25 cellular contexts compared by ENCODE assay signal in the genomic region with DNA sequence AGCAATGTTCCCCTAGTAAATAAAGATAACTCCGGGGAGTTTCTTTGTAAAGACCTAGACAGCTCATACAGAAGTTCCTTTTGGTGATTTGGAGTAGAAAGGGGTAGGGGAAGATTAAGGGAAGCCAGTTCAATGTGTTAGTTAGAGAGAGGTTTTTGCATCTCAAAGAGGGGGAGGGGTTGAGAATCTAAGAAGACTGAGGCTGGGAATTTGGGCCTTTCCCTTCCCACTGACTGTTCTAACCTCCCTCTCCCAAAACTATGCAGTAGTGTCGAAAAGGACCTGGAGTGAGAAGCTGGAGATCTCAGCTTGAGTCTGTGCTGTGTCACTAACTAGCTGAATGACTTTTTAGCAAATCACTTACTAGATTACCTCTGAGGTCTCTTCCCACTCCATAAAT. TPM values are rescaled to one million over a fixed set of nuclear protein-coding genes. Genes with fewer than 3 reads are reported as not detected.
"Had no signal": no experiment of that assay in that cellular context is flagged by ENCODE, and none has a peak within 500 bp of the region (broad histone marks: within the 10 kb centered on the region; RNA-seq: fewer than 3 reads in every experiment).

No MANE protein-coding gene starts in this region.

- H3K79me2 ChIP-seq: parathyroid adenoma had no signal

- H3K27ac Mint-ChIP-seq: activated CD4-positive, alpha-beta T cell treated with anti-CD3 and anti-CD28 coated beads, Interleukin-2, amount 10 ng/mL, durations not matched to agents 7 days and 5 days; activated CD8-positive, alpha-beta T cell treated with anti-CD3 and anti-CD28 coated beads, Interleukin-2, amount 10 ng/mL, durations not matched to agents 7 days and 5 days; activated naive CD8-positive, alpha-beta T cell treated with anti-CD3 and anti-CD28 coated beads, Interleukin-2, amount 10 ng/mL, durations not matched to agents 7 days and 5 days; activated T-cell treated with anti-CD3 and anti-CD28 coated beads, Interleukin-2, amount 50 U/mL, for 24 hours; activated T-helper 2 cell treated with anti-CD3 and anti-CD28 coated beads, Interferon-gamma antibody, Interleukin-2, Interleukin-4, amounts not matched to agents 10 μg/mL and 5 μg/mL and 100 μg/mL, durations not matched to agents 14 hours and 24 hours and 36 hours; stimulated activated naive CD8-positive, alpha-beta T cell treated with anti-CD3 and anti-CD28 coated beads, Interleukin-15, amount 100 ng/mL, for 72 hours had no signal

- H3K4me1 Mint-ChIP-seq: central memory CD8-positive, alpha-beta T cell had no signal

- H3K36me3 ChIP-seq: brain microvascular endothelial cell, neutrophil, right lobe of liver, suprapubic skin, transverse colon, vagina had no signal

- H3K27ac ChIP-seq: brain microvascular endothelial cell, coronary artery, neutrophil, parathyroid adenoma, right lobe of liver, suprapubic skin, transverse colon, vagina had no signal

- H3K9me3 ChIP-seq: neutrophil, right lobe of liver, suprapubic skin, transverse colon, vagina had no signal

- DNase-seq: activated CD4-positive, alpha-beta T cell treated with anti-CD3 and anti-CD28 coated beads, Interleukin-2, amount 10 ng/mL, durations not matched to agents 7 days and 5 days; activated CD8-positive, alpha-beta T cell treated with anti-CD3 and anti-CD28 coated beads, Interleukin-2, amount 10 ng/mL, durations not matched to agents 7 days and 5 days; activated naive CD4-positive, alpha-beta T cell treated with Interleukin-2 at 50 U/mL for 16 hours; activated naive CD8-positive, alpha-beta T cell treated with anti-CD3 and anti-CD28 coated beads, Interleukin-2, amount 10 ng/mL, durations not matched to agents 7 days and 5 days; activated T-cell treated with anti-CD3 and anti-CD28 coated beads, Interleukin-2, amount 50 U/mL, for 24 hours; amygdala; brain microvascular endothelial cell; kidney; right lobe of liver; small intestine; stimulated activated CD4-positive, alpha-beta T cell treated with anti-CD3 and anti-CD28 coated beads, Interleukin-15, amount 100 ng/mL, for 24 hours; stimulated activated CD4-positive, alpha-beta T cell treated with anti-CD3 and anti-CD28 coated beads, Interleukin-4, amount 100 ng/mL, for 1 hour; stimulated activated naive CD8-positive, alpha-beta T cell treated with anti-CD3 and anti-CD28 coated beads, Interleukin-15, amount 100 ng/mL, for 72 hours; T1000; transverse colon had no signal

- H3K4me3 Mint-ChIP-seq: activated CD4-positive, alpha-beta T cell treated with anti-CD3 and anti-CD28 coated beads, Interleukin-2, amount 10 ng/mL, durations not matched to agents 7 days and 5 days; activated CD8-positive, alpha-beta T cell treated with anti-CD3 and anti-CD28 coated beads, Interleukin-2, amount 10 ng/mL, durations not matched to agents 7 days and 5 days; activated naive CD8-positive, alpha-beta T cell treated with anti-CD3 and anti-CD28 coated beads, Interleukin-2, amount 10 ng/mL, durations not matched to agents 7 days and 5 days; activated T-cell treated with anti-CD3 and anti-CD28 coated beads, Interleukin-2, amount 50 U/mL, for 24 hours; central memory CD8-positive, alpha-beta T cell; stimulated activated naive CD8-positive, alpha-beta T cell treated with anti-CD3 and anti-CD28 coated beads, Interleukin-15, amount 100 ng/mL, for 72 hours had no signal

- H3K4me3 ChIP-seq: coronary artery, right lobe of liver, suprapubic skin, transverse colon, vagina had no signal

- H3K27me3 Mint-ChIP-seq: activated naive CD8-positive, alpha-beta T cell treated with anti-CD3 and anti-CD28 coated beads, Interleukin-2, amount 10 ng/mL, durations not matched to agents 7 days and 5 days had no signal

- H3K9me3 Mint-ChIP-seq: activated CD4-positive, alpha-beta T cell treated with anti-CD3 and anti-CD28 coated beads, Interleukin-2, amount 10 ng/mL, durations not matched to agents 7 days and 5 days; activated naive CD8-positive, alpha-beta T cell treated with anti-CD3 and anti-CD28 coated beads, Interleukin-2, amount 10 ng/mL, durations not matched to agents 7 days and 5 days; activated T-cell treated with anti-CD3 and anti-CD28 coated beads, Interleukin-2, amount 50 U/mL, for 24 hours; activated T-helper 2 cell treated with anti-CD3 and anti-CD28 coated beads, Interferon-gamma antibody, Interleukin-2, Interleukin-4, amounts not matched to agents 10 μg/mL and 5 μg/mL and 100 μg/mL, durations not matched to agents 14 hours and 24 hours and 36 hours; central memory CD8-positive, alpha-beta T cell; stimulated activated naive CD8-positive, alpha-beta T cell treated with anti-CD3 and anti-CD28 coated beads, Interleukin-15, amount 100 ng/mL, for 72 hours had no signal

- ATAC-seq: activated CD8-positive, alpha-beta T cell treated with anti-CD3 and anti-CD28 coated beads, Interleukin-2, amount 10 ng/mL, durations not matched to agents 7 days and 5 days; esophagus mucosa; left lobe of liver; right lobe of liver; stimulated activated naive CD8-positive, alpha-beta T cell treated with anti-CD3 and anti-CD28 coated beads, Interleukin-15, amount 100 ng/mL, for 72 hours had no signal

- H2AFZ ChIP-seq: parathyroid adenoma had no signal

- H3K27me3 ChIP-seq: brain microvascular endothelial cell, transverse colon, vagina had no signal

- H3K4me1 ChIP-seq: parathyroid adenoma, right lobe of liver, suprapubic skin, transverse colon, vagina had no signal

- H3K9ac ChIP-seq: parathyroid adenoma had no signal

RNA-seq across cellular contexts. Expression of a gene that starts 55.7 kb away (rescaled TPM):
- total RNA-seq: activated CD4-positive, alpha-beta T cell treated with anti-CD3 and anti-CD28 coated beads, Interleukin-2, amount 10 ng/mL, durations not matched to agents 7 days and 5 days; activated CD8-positive, alpha-beta T cell treated with anti-CD3 and anti-CD28 coated beads, Interleukin-2, amount 10 ng/mL, durations not matched to agents 7 days and 5 days; activated naive CD8-positive, alpha-beta T cell treated with anti-CD3 and anti-CD28 coated beads, Interleukin-2, amount 10 ng/mL, durations not matched to agents 7 days and 5 days; activated T-helper 2 cell treated with anti-CD3 and anti-CD28 coated beads, Interferon-gamma antibody, Interleukin-2, Interleukin-4, amounts not matched to agents 10 μg/mL and 5 μg/mL and 100 μg/mL, durations not matched to agents 14 hours and 24 hours and 36 hours; left lobe of liver; lung microvascular endothelial cell; right lobe of liver; vagina had no signal
